In the genomic region with DNA sequence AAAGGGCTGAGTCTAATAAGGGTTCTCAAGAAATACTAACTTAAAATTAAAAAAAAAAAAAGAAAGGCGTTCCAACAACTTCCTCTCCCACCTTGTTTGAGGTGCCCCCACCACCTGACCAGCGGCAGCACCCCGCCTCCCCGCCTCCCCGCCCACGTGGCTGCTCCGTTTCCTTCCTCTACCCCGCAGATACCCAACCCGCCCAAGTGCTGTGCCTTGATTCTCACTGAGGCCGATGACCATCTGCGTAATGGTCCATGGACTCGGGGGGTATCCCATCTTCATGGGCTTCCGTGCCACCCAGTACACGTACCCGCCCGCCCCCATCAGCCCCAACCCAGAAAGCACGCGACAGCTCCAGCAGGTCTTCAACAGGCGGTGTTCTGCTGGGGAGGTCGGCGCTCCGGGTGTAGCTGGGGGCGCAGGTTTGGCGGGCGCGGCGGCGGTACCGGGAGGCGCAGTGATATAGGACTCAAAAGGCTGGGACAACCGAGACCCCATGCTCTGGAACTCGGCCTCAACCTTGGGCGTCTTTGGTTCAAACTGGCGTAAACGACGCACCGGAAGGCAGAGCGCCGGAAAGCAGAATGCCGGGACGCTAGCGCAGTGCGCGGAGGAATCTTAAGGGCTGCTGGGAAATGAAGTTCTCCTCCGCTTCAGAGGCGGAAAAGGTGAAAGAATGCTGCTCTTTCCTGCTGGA, we compare ENCODE assay signal across 1 cellular context.
TF ChIP-seq lines count a peak whose summit lies in the region.

A gene with protein sequence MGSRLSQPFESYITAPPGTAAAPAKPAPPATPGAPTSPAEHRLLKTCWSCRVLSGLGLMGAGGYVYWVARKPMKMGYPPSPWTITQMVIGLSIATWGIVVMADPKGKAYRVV (minus strand): TSS at position 545 of the 700 bp plus-strand sequence. CDS start 44 bp downstream, at position 501.

TF ChIP-seq in HepG2, 621 proteins besides CTCF, POLR2A, EP300 and RAD21 (continued from another document and continues in another):
- TF ChIP-seq, protein P1, sequence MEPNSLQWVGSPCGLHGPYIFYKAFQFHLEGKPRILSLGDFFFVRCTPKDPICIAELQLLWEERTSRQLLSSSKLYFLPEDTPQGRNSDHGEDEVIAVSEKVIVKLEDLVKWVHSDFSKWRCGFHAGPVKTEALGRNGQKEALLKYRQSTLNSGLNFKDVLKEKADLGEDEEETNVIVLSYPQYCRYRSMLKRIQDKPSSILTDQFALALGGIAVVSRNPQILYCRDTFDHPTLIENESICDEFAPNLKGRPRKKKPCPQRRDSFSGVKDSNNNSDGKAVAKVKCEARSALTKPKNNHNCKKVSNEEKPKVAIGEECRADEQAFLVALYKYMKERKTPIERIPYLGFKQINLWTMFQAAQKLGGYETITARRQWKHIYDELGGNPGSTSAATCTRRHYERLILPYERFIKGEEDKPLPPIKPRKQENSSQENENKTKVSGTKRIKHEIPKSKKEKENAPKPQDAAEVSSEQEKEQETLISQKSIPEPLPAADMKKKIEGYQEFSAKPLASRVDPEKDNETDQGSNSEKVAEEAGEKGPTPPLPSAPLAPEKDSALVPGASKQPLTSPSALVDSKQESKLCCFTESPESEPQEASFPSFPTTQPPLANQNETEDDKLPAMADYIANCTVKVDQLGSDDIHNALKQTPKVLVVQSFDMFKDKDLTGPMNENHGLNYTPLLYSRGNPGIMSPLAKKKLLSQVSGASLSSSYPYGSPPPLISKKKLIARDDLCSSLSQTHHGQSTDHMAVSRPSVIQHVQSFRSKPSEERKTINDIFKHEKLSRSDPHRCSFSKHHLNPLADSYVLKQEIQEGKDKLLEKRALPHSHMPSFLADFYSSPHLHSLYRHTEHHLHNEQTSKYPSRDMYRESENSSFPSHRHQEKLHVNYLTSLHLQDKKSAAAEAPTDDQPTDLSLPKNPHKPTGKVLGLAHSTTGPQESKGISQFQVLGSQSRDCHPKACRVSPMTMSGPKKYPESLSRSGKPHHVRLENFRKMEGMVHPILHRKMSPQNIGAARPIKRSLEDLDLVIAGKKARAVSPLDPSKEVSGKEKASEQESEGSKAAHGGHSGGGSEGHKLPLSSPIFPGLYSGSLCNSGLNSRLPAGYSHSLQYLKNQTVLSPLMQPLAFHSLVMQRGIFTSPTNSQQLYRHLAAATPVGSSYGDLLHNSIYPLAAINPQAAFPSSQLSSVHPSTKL (CRISPR knock-in tag; IDR thresholded peaks at IDR 0.05): peak; percentile 59
- TF ChIP-seq TCF12 (IDR thresholded peaks at IDR 0.05) (no peak), TCF12 (CRISPR knock-in tag; IDR thresholded peaks at IDR 0.05) (no peak), MYC (CRISPR knock-in tag; IDR thresholded peaks at IDR 0.05; ENCODE audit: borderline replicate concordance) (peak; percentile 83; the same call in 1 of the 2 replicates), MZF1 (CRISPR knock-in tag; IDR thresholded peaks at IDR 0.05; ENCODE audit: borderline replicate concordance) (no peak), ZSCAN29 (CRISPR knock-in tag; conservative IDR thresholded peaks at IDR 0.05) (0 out of 2 replicates have a peak, but pooled peaks have one; percentile 27), ZNF879 (CRISPR knock-in tag; IDR thresholded peaks at IDR 0.05) (no peak), RFX5 (IDR thresholded peaks at IDR 0.05; ENCODE audit: low read depth, low read length) (no peak), ZNF7 (CRISPR knock-in tag; IDR thresholded peaks at IDR 0.05) (no peak), ZNF460 (CRISPR knock-in tag; IDR thresholded peaks at IDR 0.05; ENCODE audit: borderline replicate concordance) (no peak), ZNF235 (CRISPR knock-in tag; IDR thresholded peaks at IDR 0.05; ENCODE audit: borderline replicate concordance) (no peak), ZNF451 (CRISPR knock-in tag; IDR thresholded peaks at IDR 0.05) (no peak), ZSCAN30 (CRISPR knock-in tag; IDR thresholded peaks at IDR 0.05) (no peak), ZNF674 (CRISPR knock-in tag; IDR thresholded peaks at IDR 0.05; ENCODE audit: low read depth) (no peak), SOX6 (IDR thresholded peaks at IDR 0.05) (no peak), SOX6 (CRISPR knock-in tag; IDR thresholded peaks at IDR 0.05) (no peak), U2AF2 (IDR thresholded peaks at IDR 0.05; ENCODE audit: low read depth, low read length) (no peak), SALL2 (CRISPR knock-in tag; IDR thresholded peaks at IDR 0.05) (no peak), ZNF556 (CRISPR knock-in tag; IDR thresholded peaks at IDR 0.05; ENCODE audit: borderline replicate concordance) (0 out of 2 replicates have a peak, but pooled peaks have one; percentile 78), ZMYM2 (CRISPR knock-in tag; IDR thresholded peaks at IDR 0.05) (no peak), JUND (CRISPR knock-in tag; IDR thresholded peaks at IDR 0.05) (no peak), MIXL1 (CRISPR knock-in tag; IDR thresholded peaks at IDR 0.05) (0 out of 2 replicates have a peak, but pooled peaks have one; percentile 30), ZNF564 (CRISPR knock-in tag; IDR thresholded peaks at IDR 0.05) (no peak), GLI4 (CRISPR knock-in tag; IDR thresholded peaks at IDR 0.05; ENCODE audit: borderline replicate concordance) (no peak), ELF4 (CRISPR knock-in tag; IDR thresholded peaks at IDR 0.05; ENCODE audit: borderline replicate concordance) (no peak), IRF2 (CRISPR knock-in tag; IDR thresholded peaks at IDR 0.05) (peak; percentile 86), ZNF569 (CRISPR knock-in tag; IDR thresholded peaks at IDR 0.05; ENCODE audit: borderline replicate concordance) (no peak), ZNF30 (CRISPR knock-in tag; IDR thresholded peaks at IDR 0.05) (no peak)
- TF ChIP-seq, protein P2, sequence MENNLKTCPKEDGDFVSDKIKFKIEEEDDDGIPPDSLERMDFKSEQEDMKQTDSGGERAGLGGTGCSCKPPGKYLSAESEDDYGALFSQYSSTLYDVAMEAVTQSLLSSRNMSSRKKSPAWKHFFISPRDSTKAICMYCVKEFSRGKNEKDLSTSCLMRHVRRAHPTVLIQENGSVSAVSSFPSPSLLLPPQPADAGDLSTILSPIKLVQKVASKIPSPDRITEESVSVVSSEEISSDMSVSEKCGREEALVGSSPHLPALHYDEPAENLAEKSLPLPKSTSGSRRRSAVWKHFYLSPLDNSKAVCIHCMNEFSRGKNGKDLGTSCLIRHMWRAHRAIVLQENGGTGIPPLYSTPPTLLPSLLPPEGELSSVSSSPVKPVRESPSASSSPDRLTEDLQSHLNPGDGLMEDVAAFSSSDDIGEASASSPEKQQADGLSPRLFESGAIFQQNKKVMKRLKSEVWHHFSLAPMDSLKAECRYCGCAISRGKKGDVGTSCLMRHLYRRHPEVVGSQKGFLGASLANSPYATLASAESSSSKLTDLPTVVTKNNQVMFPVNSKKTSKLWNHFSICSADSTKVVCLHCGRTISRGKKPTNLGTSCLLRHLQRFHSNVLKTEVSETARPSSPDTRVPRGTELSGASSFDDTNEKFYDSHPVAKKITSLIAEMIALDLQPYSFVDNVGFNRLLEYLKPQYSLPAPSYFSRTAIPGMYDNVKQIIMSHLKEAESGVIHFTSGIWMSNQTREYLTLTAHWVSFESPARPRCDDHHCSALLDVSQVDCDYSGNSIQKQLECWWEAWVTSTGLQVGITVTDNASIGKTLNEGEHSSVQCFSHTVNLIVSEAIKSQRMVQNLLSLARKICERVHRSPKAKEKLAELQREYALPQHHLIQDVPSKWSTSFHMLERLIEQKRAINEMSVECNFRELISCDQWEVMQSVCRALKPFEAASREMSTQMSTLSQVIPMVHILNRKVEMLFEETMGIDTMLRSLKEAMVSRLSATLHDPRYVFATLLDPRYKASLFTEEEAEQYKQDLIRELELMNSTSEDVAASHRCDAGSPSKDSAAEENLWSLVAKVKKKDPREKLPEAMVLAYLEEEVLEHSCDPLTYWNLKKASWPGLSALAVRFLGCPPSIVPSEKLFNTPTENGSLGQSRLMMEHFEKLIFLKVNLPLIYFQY (CRISPR knock-in tag; IDR thresholded peaks at IDR 0.05; ENCODE audit: borderline replicate concordance): no peak
- TF ChIP-seq, protein P3, sequence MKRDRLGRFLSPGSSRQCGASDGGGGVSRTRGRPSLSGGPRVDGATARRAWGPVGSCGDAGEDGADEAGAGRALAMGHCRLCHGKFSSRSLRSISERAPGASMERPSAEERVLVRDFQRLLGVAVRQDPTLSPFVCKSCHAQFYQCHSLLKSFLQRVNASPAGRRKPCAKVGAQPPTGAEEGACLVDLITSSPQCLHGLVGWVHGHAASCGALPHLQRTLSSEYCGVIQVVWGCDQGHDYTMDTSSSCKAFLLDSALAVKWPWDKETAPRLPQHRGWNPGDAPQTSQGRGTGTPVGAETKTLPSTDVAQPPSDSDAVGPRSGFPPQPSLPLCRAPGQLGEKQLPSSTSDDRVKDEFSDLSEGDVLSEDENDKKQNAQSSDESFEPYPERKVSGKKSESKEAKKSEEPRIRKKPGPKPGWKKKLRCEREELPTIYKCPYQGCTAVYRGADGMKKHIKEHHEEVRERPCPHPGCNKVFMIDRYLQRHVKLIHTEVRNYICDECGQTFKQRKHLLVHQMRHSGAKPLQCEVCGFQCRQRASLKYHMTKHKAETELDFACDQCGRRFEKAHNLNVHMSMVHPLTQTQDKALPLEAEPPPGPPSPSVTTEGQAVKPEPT (CRISPR knock-in tag; IDR thresholded peaks at IDR 0.05; ENCODE audit: low read depth): no peak
- TF ChIP-seq, protein P4, sequence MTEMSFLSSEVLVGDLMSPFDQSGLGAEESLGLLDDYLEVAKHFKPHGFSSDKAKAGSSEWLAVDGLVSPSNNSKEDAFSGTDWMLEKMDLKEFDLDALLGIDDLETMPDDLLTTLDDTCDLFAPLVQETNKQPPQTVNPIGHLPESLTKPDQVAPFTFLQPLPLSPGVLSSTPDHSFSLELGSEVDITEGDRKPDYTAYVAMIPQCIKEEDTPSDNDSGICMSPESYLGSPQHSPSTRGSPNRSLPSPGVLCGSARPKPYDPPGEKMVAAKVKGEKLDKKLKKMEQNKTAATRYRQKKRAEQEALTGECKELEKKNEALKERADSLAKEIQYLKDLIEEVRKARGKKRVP (CRISPR knock-in tag; IDR thresholded peaks at IDR 0.05): no peak
- TF ChIP-seq, protein P5, sequence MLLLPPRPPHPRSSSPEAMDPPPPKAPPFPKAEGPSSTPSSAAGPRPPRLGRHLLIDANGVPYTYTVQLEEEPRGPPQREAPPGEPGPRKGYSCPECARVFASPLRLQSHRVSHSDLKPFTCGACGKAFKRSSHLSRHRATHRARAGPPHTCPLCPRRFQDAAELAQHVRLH (CRISPR knock-in tag; IDR thresholded peaks at IDR 0.05; ENCODE audit: borderline replicate concordance, low read depth): 0 out of 2 replicates have a peak, but pooled peaks have one; percentile 36
- TF ChIP-seq, protein P6, sequence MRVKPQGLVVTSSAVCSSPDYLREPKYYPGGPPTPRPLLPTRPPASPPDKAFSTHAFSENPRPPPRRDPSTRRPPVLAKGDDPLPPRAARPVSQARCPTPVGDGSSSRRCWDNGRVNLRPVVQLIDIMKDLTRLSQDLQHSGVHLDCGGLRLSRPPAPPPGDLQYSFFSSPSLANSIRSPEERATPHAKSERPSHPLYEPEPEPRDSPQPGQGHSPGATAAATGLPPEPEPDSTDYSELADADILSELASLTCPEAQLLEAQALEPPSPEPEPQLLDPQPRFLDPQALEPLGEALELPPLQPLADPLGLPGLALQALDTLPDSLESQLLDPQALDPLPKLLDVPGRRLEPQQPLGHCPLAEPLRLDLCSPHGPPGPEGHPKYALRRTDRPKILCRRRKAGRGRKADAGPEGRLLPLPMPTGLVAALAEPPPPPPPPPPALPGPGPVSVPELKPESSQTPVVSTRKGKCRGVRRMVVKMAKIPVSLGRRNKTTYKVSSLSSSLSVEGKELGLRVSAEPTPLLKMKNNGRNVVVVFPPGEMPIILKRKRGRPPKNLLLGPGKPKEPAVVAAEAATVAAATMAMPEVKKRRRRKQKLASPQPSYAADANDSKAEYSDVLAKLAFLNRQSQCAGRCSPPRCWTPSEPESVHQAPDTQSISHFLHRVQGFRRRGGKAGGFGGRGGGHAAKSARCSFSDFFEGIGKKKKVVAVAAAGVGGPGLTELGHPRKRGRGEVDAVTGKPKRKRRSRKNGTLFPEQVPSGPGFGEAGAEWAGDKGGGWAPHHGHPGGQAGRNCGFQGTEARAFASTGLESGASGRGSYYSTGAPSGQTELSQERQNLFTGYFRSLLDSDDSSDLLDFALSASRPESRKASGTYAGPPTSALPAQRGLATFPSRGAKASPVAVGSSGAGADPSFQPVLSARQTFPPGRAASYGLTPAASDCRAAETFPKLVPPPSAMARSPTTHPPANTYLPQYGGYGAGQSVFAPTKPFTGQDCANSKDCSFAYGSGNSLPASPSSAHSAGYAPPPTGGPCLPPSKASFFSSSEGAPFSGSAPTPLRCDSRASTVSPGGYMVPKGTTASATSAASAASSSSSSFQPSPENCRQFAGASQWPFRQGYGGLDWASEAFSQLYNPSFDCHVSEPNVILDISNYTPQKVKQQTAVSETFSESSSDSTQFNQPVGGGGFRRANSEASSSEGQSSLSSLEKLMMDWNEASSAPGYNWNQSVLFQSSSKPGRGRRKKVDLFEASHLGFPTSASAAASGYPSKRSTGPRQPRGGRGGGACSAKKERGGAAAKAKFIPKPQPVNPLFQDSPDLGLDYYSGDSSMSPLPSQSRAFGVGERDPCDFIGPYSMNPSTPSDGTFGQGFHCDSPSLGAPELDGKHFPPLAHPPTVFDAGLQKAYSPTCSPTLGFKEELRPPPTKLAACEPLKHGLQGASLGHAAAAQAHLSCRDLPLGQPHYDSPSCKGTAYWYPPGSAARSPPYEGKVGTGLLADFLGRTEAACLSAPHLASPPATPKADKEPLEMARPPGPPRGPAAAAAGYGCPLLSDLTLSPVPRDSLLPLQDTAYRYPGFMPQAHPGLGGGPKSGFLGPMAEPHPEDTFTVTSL (CRISPR knock-in tag; IDR thresholded peaks at IDR 0.05; ENCODE audit: borderline replicate concordance): 0 out of 2 replicates have a peak, but pooled peaks have one; percentile 42
- TF ChIP-seq, protein P7, sequence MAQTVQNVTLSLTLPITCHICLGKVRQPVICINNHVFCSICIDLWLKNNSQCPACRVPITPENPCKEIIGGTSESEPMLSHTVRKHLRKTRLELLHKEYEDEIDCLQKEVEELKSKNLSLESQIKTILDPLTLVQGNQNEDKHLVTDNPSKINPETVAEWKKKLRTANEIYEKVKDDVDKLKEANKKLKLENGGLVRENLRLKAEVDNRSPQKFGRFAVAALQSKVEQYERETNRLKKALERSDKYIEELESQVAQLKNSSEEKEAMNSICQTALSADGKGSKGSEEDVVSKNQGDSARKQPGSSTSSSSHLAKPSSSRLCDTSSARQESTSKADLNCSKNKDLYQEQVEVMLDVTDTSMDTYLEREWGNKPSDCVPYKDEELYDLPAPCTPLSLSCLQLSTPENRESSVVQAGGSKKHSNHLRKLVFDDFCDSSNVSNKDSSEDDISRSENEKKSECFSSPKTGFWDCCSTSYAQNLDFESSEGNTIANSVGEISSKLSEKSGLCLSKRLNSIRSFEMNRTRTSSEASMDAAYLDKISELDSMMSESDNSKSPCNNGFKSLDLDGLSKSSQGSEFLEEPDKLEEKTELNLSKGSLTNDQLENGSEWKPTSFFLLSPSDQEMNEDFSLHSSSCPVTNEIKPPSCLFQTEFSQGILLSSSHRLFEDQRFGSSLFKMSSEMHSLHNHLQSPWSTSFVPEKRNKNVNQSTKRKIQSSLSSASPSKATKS (CRISPR knock-in tag; IDR thresholded peaks at IDR 0.05): no peak
- TF ChIP-seq, protein P8, sequence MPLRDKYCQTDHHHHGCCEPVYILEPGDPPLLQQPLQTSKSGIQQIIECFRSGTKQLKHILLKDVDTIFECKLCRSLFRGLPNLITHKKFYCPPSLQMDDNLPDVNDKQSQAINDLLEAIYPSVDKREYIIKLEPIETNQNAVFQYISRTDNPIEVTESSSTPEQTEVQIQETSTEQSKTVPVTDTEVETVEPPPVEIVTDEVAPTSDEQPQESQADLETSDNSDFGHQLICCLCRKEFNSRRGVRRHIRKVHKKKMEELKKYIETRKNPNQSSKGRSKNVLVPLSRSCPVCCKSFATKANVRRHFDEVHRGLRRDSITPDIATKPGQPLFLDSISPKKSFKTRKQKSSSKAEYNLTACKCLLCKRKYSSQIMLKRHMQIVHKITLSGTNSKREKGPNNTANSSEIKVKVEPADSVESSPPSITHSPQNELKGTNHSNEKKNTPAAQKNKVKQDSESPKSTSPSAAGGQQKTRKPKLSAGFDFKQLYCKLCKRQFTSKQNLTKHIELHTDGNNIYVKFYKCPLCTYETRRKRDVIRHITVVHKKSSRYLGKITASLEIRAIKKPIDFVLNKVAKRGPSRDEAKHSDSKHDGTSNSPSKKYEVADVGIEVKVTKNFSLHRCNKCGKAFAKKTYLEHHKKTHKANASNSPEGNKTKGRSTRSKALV (CRISPR knock-in tag; IDR thresholded peaks at IDR 0.05): no peak
